Comparison of ENCODE assay signal across 1 cellular context in genomic region chr3:50350527-50351317, GRCh38.
A peak's percentile ranks its signal among the peaks of the same experiment; 100 is the strongest.
TF ChIP-seq lines count a peak whose summit lies in the region.

Gene CYB561D2 (plus strand): TSS chr3:50350862. CDS start chr3:50351434, 572 bp downstream.
Gene NPRL2 (minus strand): TSS chr3:50350775. CDS start chr3:50350652, 123 bp downstream.

TF ChIP-seq in HepG2, 621 proteins besides CTCF, POLR2A, EP300 and RAD21 (continued from another document and continues in another):
- TF ChIP-seq IRF9 (CRISPR knock-in tag; IDR thresholded peaks at IDR 0.05; ENCODE audit: borderline replicate concordance): peak; percentile 90
- 0 out of 2 replicates have a peak, but pooled peaks have one; percentile 13 for TF ChIP-seq STAT5B (CRISPR knock-in tag; IDR thresholded peaks at IDR 0.05)
- TF ChIP-seq LBX2 (CRISPR knock-in tag; IDR thresholded peaks at IDR 0.05; ENCODE audit: borderline replicate concordance): peak; percentile 99
- no peak; the same call in 1 of the 2 replicates for TF ChIP-seq ZBTB39 (CRISPR knock-in tag; IDR thresholded peaks at IDR 0.05)
- TF ChIP-seq ZNF143 (CRISPR knock-in tag; IDR thresholded peaks at IDR 0.05): peak; percentile 100
- TF ChIP-seq ATRX (CRISPR knock-in tag; IDR thresholded peaks at IDR 0.05; ENCODE audit: borderline replicate concordance): no peak
- TF ChIP-seq ZNF629 (CRISPR knock-in tag; conservative IDR thresholded peaks at IDR 0.05): peak; percentile 7; the same call in 1 of the 2 replicates
- 0 out of 2 replicates have a peak, but pooled peaks have one; percentile 82 for TF ChIP-seq ZNF234 (CRISPR knock-in tag; conservative IDR thresholded peaks at IDR 0.05)
- peak; percentile 99 for TF ChIP-seq ARID4A (CRISPR knock-in tag; IDR thresholded peaks at IDR 0.05; ENCODE audit: borderline replicate concordance)
- TF ChIP-seq KAT8 (CRISPR knock-in tag; IDR thresholded peaks at IDR 0.05): peak; percentile 94
- TF ChIP-seq FOXC1 (CRISPR knock-in tag; IDR thresholded peaks at IDR 0.05; ENCODE audit: borderline replicate concordance): peak; percentile 95
- peak; percentile 58; the same call in 1 of the 2 replicates for TF ChIP-seq ZNF710 (CRISPR knock-in tag; IDR thresholded peaks at IDR 0.05; ENCODE audit: borderline replicate concordance)
- TF ChIP-seq ZNF484 (CRISPR knock-in tag; IDR thresholded peaks at IDR 0.05; ENCODE audit: borderline replicate concordance, low read depth): 0 out of 2 replicates have a peak, but pooled peaks have one; percentile 92
- peak; percentile 75 for TF ChIP-seq RXRB (CRISPR knock-in tag; IDR thresholded peaks at IDR 0.05; ENCODE audit: borderline replicate concordance)
- 0 out of 2 replicates have a peak, but pooled peaks have one; percentile 47 for TF ChIP-seq PLSCR1 (CRISPR knock-in tag; IDR thresholded peaks at IDR 0.05; ENCODE audit: borderline replicate concordance)
- TF ChIP-seq GATA4 (IDR thresholded peaks at IDR 0.05; ENCODE audit: borderline replicate concordance, low read depth): peak; percentile 47; the same call in 1 of the 2 replicates
- 0 out of 2 replicates have a peak, but pooled peaks have one; percentile 22 for TF ChIP-seq BRD4 (CRISPR knock-in tag; IDR thresholded peaks at IDR 0.05)
- peak; percentile 96; the same call in 1 of the 2 replicates for TF ChIP-seq KLF15 (CRISPR knock-in tag; IDR thresholded peaks at IDR 0.05; ENCODE audit: borderline replicate concordance)
- peak; percentile 91; the same call in 1 of the 2 replicates for TF ChIP-seq CREBL2 (CRISPR knock-in tag; IDR thresholded peaks at IDR 0.05; ENCODE audit: borderline replicate concordance)
- TF ChIP-seq ZNF432 (CRISPR knock-in tag; IDR thresholded peaks at IDR 0.05; ENCODE audit: borderline replicate concordance): no peak
- no peak for TF ChIP-seq SMC3 (IDR thresholded peaks at IDR 0.05; ENCODE audit: low read length)
- no peak for TF ChIP-seq NR2F6 (IDR thresholded peaks at IDR 0.05)
- TF ChIP-seq NR2F6 (CRISPR knock-in tag; IDR thresholded peaks at IDR 0.05): peak; percentile 66
- TF ChIP-seq ZBTB1 (CRISPR knock-in tag; IDR thresholded peaks at IDR 0.05; ENCODE audit: borderline replicate concordance): 0 out of 2 replicates have a peak, but pooled peaks have one; percentile 14
- TF ChIP-seq ZNF280D (CRISPR knock-in tag; IDR thresholded peaks at IDR 0.05): peak; percentile 95
- no peak for TF ChIP-seq SRSF9 (IDR thresholded peaks at IDR 0.05; ENCODE audit: borderline replicate concordance, insufficient read depth, low read depth, low read length, poor library complexity, severe bottlenecking)
- TF ChIP-seq SNAPC4 (CRISPR knock-in tag; IDR thresholded peaks at IDR 0.05): peak; percentile 89; the same call in 1 of the 2 replicates
